ENCODE assay signal across 7 cellular contexts in genomic region chr20:7660165-7660564, GRCh38.
"Had no signal": no experiment of that assay in that cellular context is flagged by ENCODE, and none has a peak within 500 bp of the region (broad histone marks: within the 10 kb centered on the region; RNA-seq: fewer than 3 reads in every experiment).

No MANE protein-coding gene starts in this region.

- H3K9me3 ChIP-seq: HAP-1 had no signal

- DNase-seq: H7, HFFc6, KG1 had no signal

- H3K27me3 Mint-ChIP-seq: IgD-negative memory B cell had no signal

- H3K4me3 Mint-ChIP-seq: HFFc6, IgD-negative memory B cell had no signal

- H3K4me1 Mint-ChIP-seq: IgD-negative memory B cell had no signal

- H3K27ac ChIP-seq: HL-60 had no signal

- ATAC-seq: HCT116 had no signal

- H3K4me3 ChIP-seq: HAP-1 had no signal

- H3K36me3 Mint-ChIP-seq: IgD-negative memory B cell had no signal

- H3K36me3 ChIP-seq: HAP-1 had no signal

- H3K4me1 ChIP-seq: HAP-1 had no signal

- H3K27ac Mint-ChIP-seq: HFFc6, IgD-negative memory B cell had no signal
